Comparison of ENCODE assay signal across 9 cellular contexts in genomic region chr2:75647771-75648170, GRCh38. TPM values are rescaled to one million over a fixed set of nuclear protein-coding genes. Genes with fewer than 3 reads are reported as not detected.
DNase-seq lines count a peak whose midpoint lies in the region; TF ChIP-seq lines count a peak whose summit lies in the region.
"Had no signal": no experiment of that assay in that cellular context is flagged by ENCODE, and none has a peak within 500 bp of the region (broad histone marks: within the 10 kb centered on the region; RNA-seq: fewer than 3 reads in every experiment).

No MANE protein-coding gene starts in this region.

- H3K9me3 ChIP-seq in esophagus muscularis mucosa (no peaks in the 10 kb centered on the region), spleen (no peaks in the 10 kb centered on the region)
- H3K9me3 ChIP-seq: ovary had no signal

- H3K27me3 ChIP-seq in esophagus muscularis mucosa (no peaks in the 10 kb centered on the region), spleen (replicated peaks in 1 of 7) (no peaks in the 10 kb centered on the region)
- H3K27me3 ChIP-seq: ovary had no signal

- no peaks in the 10 kb centered on the region for H3K9me3 Mint-ChIP-seq in T-helper 1 cell treated with Interleukin-12 subunit alpha and Interleukin-12 subunit beta and Interleukin-4 antibody, amounts not matched to agents 30 μg/mL and 1 μg/mL, for 36 hours

- H3K4me1 Mint-ChIP-seq in T-helper 1 cell treated with Interleukin-12 subunit alpha and Interleukin-12 subunit beta and Interleukin-4 antibody, amounts not matched to agents 30 μg/mL and 1 μg/mL, for 36 hours (ENCODE audit: low read depth) = peaks cover 28% of the 10 kb centered on the region

- no peaks in the 10 kb centered on the region for H3K27me3 Mint-ChIP-seq in T-helper 1 cell treated with Interleukin-12 subunit alpha and Interleukin-12 subunit beta and Interleukin-4 antibody, amounts not matched to agents 30 μg/mL and 1 μg/mL, for 36 hours (ENCODE audit: low read depth)

- WGBS in esophagus muscularis mucosa = 79% methylated on average over 3 of the region's 3 CpGs
- 81 to 88% (median 83%) methylated on average over 3 of the region's 3 CpGs for WGBS in spleen, 5 donors

- no peak for TF ChIP-seq POLR2A in esophagus muscularis mucosa (IDR thresholded peaks at IDR 0.05; ENCODE audit: low read depth)
- TF ChIP-seq POLR2A in spleen (IDR thresholded peaks at IDR 0.05) = no peak

- peaks cover 14 to 31% (median 27%) of the 10 kb centered on the region in 4 donors for H3K4me1 ChIP-seq in esophagus muscularis mucosa
- H3K4me1 ChIP-seq in spleen = peaks cover 8 to 37% (median 26%) of the 10 kb centered on the region in 6 donors

- peak overlapping the region; percentile 95 for H3K27ac Mint-ChIP-seq in T-helper 1 cell treated with Interleukin-12 subunit alpha and Interleukin-12 subunit beta and Interleukin-4 antibody, amounts not matched to agents 30 μg/mL and 1 μg/mL, for 36 hours

- H3K27ac ChIP-seq in esophagus muscularis mucosa (replicated peaks in 1 of 4) = peak overlapping the region in 1 of 4 donors; percentile 74
- H3K27ac ChIP-seq in spleen = peak overlapping the region in 1 of 8 donors; percentile 84

- in situ Hi-C loops in SK-MEL-5 (cut with HindIII; ENCODE audit: low pct_unique_long_range_greater_than_20kb, low sequenced_read_pairs) = no loop called here

- peak overlapping the region; percentile 95 for H3K4me3 Mint-ChIP-seq in T-helper 1 cell treated with Interleukin-12 subunit alpha and Interleukin-12 subunit beta and Interleukin-4 antibody, amounts not matched to agents 30 μg/mL and 1 μg/mL, for 36 hours

- DNase-seq in T-helper 1 cell = no peak
- peak; percentile 30 for DNase-seq in SK-MEL-5 (ENCODE audit: low read depth, low spot score)
- DNase-seq in esophagus muscularis mucosa (ENCODE audit: extremely low spot score) = no peak
- no peak for DNase-seq in spleen
- no peak for DNase-seq in NOMO-1 treated with dmso at 0.1 percent for 144 hours (lab: John Stamatoyannopoulos, UW; ENCODE audit: unreplicated experiment)
- no peak for DNase-seq in GM10266 (ENCODE audit: extremely low spot score)
- no peak for DNase-seq in stimulated activated CD4-positive, alpha-beta T cell treated with anti-CD3 and anti-CD28 coated beads, Interleukin-4, amount 100 ng/mL, for 24 hours

- no peak for TF ChIP-seq CTCF in esophagus muscularis mucosa (IDR thresholded peaks at IDR 0.05)
- TF ChIP-seq CTCF in spleen (IDR thresholded peaks at IDR 0.05 in 8 of 11, conservative IDR thresholded peaks at IDR 0.05 in 3 of 11) = no peak
- no peak for TF ChIP-seq CTCF in GM10266 (IDR thresholded peaks at IDR 0.05; ENCODE audit: control insufficient read depth, insufficient read depth, low read depth, missing control alignments)

- H3K4me3 ChIP-seq in esophagus muscularis mucosa (peak overlapping the region; percentile 87 to 96 (median 92)), spleen (peak overlapping the region in 6 of 8 donors; percentile 84 to 96 (median 90))

- H3K36me3 ChIP-seq in esophagus muscularis mucosa = peaks cover 11 to 35% (median 26%) of the 10 kb centered on the region in 4 donors
- H3K36me3 ChIP-seq in spleen = peaks cover 3 to 43% (median 18%) of the 10 kb centered on the region in 6 donors
- H3K36me3 ChIP-seq: ovary had no signal

- peaks cover 33% of the 10 kb centered on the region for H3K36me3 Mint-ChIP-seq in T-helper 1 cell treated with Interleukin-12 subunit alpha and Interleukin-12 subunit beta and Interleukin-4 antibody, amounts not matched to agents 30 μg/mL and 1 μg/mL, for 36 hours (ENCODE audit: low read depth)

- intact Hi-C loops in esophagus muscularis mucosa (cut with DNase I) (loop anchor here (5.0 kb wide), 1 partner anchor 60 kb away; no protein-coding TSS in a partner anchor), spleen (cut with DNase I; ENCODE audit: low total_unique reads) (no loop called here)

- TF ChIP-seq EP300 in esophagus muscularis mucosa (IDR thresholded peaks at IDR 0.05) = no peak

RNA-seq across cellular contexts. Expression of gene MRPL19, which starts 1.2 kb away (rescaled TPM):
- 106 and 107 TPM in 2 replicates for total RNA-seq in SK-MEL-5 (2014; rRNA removed; shearing (Covaris generic))
- 54.7 and 72.2 TPM in 2 replicates for polyA plus RNA-seq in SK-MEL-5 (2015; cell fraction: cytosol; rRNA removed)
- polyA plus RNA-seq in SK-MEL-5 (2015; cell fraction: nucleus; rRNA removed) = 13.4 and 18.3 TPM in 2 replicates
- total RNA-seq in esophagus muscularis mucosa (10 to 100 TPM; 24.5 to 40.5 (median 31.4) TPM), spleen (10 to 100 TPM; 24.5 to 39.6 (median 33.6) TPM)
- 10 to 100 TPM; 11.5 to 20.3 (median 13.7) TPM for polyA plus RNA-seq in spleen
